In genomic region chr7:117229350-117229749, GRCh38 we compare ENCODE assay signal across 1 cellular context.
TF ChIP-seq lines count a peak whose summit lies in the region.

No MANE protein-coding gene starts in this region.

TF ChIP-seq in HepG2, 621 proteins besides CTCF, POLR2A, EP300 and RAD21 (continued from another document):
- TF ChIP-seq ZC3H13 (CRISPR knock-in tag; IDR thresholded peaks at IDR 0.05), result no peak
